Comparison of ENCODE assay signal across 16 cellular contexts in genomic region chr15:87287156-87287555, GRCh38.
A peak's percentile ranks its signal among the peaks of the same experiment; 100 is the strongest.
DNase-seq lines count a peak whose midpoint lies in the region; ATAC-seq and TF ChIP-seq lines count a peak whose summit lies in the region.
"Had no signal": no experiment of that assay in that cellular context is flagged by ENCODE, and none has a peak within 500 bp of the region (broad histone marks: within the 10 kb centered on the region; RNA-seq: fewer than 3 reads in every experiment).

No MANE protein-coding gene starts in this region.

- no peak overlapping the region for H3K4me3 ChIP-seq in foreskin fibroblast (ENCODE audit: low read depth in 1 of 2, low read length in 2 of 2)
- H3K4me3 ChIP-seq: cardiac muscle cell, lower lobe of right lung, ovary, thoracic aorta had no signal

- ATAC-seq in GM21723 (IDR thresholded peaks at IDR 0.05; ENCODE audit: unreplicated experiment) = no peak
- ATAC-seq: activated CD8-positive, alpha-beta T cell treated with anti-CD3 and anti-CD28 coated beads for 36 hours; lower lobe of right lung had no signal

- DNase-seq in A172 (ENCODE audit: low spot score) (peak; percentile 55), HPDE6-E6E7 (ENCODE audit: extremely low spot score) (peak; percentile 65), amniotic epithelial cell (ENCODE audit: low read depth) (peak; percentile 94), foreskin fibroblast (peak; percentile 2 to 12), NCI-H82 (lab: John Stamatoyannopoulos, UW) (no peak), NCI-H1105 treated with DMSO at 0.1 percent for 48 hours (lab: John Stamatoyannopoulos, UW) (no peak), Kasumi-1 (lab: John Stamatoyannopoulos, UW) (no peak)
- DNase-seq: activated CD8-positive, alpha-beta T cell treated with anti-CD3 and anti-CD28 coated beads for 36 hours; lower lobe of right lung; NCI-H146; NCI-H524 treated with DMSO at 0.1 percent for 48 hours; ovary; stimulated activated CD4-positive, alpha-beta T cell treated with anti-CD3 and anti-CD28 coated beads, Interleukin-15, amount 100 ng/mL, for 24 hours had no signal

- no peak for TF ChIP-seq CTCF in foreskin fibroblast (IDR thresholded peaks at IDR 0.05; ENCODE audit: low read depth, low read length)

Comparison
In these comparisons a context has a peak if more than half of its experiments do, and no peak if none do; other contexts are left out.
1. DNase-seq: peak in A172 (single experiment), HPDE6-E6E7 (single experiment), amniotic epithelial cell (single experiment) and foreskin fibroblast (2 of 2); none in NCI-H82 (single experiment), NCI-H1105 treated with DMSO at 0.1 percent for 48 hours (single experiment) and Kasumi-1 (0 of 2).